In genomic region chr12:106342397-106343212, GRCh38 we compare ENCODE assay signal across 8 cellular contexts. TPM values are rescaled to one million over a fixed set of nuclear protein-coding genes. Genes with fewer than 3 reads are reported as not detected.
DNase-seq lines count a peak whose midpoint lies in the region; ATAC-seq, FAIRE-seq and TF ChIP-seq lines count a peak whose summit lies in the region.

No MANE protein-coding gene starts in this region.

- CTCF ChIA-PET in RWPE1 (lab: Yijun Ruan, JAX) = interaction anchor here (0.5 to 2.2 kb wide), 2 partner anchors 28 to 116 kb away, joined by 5 to 7 read pairs; no protein-coding TSS in a partner anchor

- peak overlapping the region in 1 of 4 donors; percentile 11 for H3K4me3 ChIP-seq in pancreas

- 17 to 21% methylated on average over 9 of the region's 9 CpGs for WGBS in pancreas, 2 donors

- H3K9me3 ChIP-seq in pancreas = no peaks in the 10 kb centered on the region

- H3K27ac ChIP-seq in RWPE1 = peak overlapping the region; percentile 95
- H3K27ac ChIP-seq in foreskin keratinocyte = no peak overlapping the region
- H3K27ac ChIP-seq in pancreas = peak overlapping the region in 2 of 4 donors; percentile 32 to 42

- H3K36me3 ChIP-seq in pancreas = no peaks in the 10 kb centered on the region

- intact Hi-C loops in pancreas (cut with DNase I) = no loop called here

- peak; percentile 90 for ATAC-seq in foreskin keratinocyte
- ATAC-seq in pancreas = peak; percentile 79 to 87 (median 84)
- no peak for ATAC-seq in HG02571 (IDR thresholded peaks at IDR 0.05; ENCODE audit: unreplicated experiment)

- TF ChIP-seq CTCF in RWPE1 (conservative IDR thresholded peaks at IDR 0.05; ENCODE audit: low read depth) = no peak
- no peak for TF ChIP-seq CTCF in foreskin keratinocyte (conservative IDR thresholded peaks at IDR 0.05)
- TF ChIP-seq CTCF in pancreas (IDR thresholded peaks at IDR 0.05) = no peak

- H3K27me3 ChIP-seq in foreskin keratinocyte (no peaks in the 10 kb centered on the region), pancreas (no peaks in the 10 kb centered on the region)

- DNase-seq in Ammon's horn (ENCODE audit: low spot score) (peak; percentile 26), RWPE1 (ENCODE audit: low spot score) (peak; percentile 51), foreskin keratinocyte (peak; percentile 27 to 66), pancreas (peak in 4 of 6 donors; percentile 32 to 57 (median 38)), hippocampal formation (lab: John Stamatoyannopoulos, UW) (no peak)
- DNase-seq in central memory CD4-positive, alpha-beta T cell = no peak
- no peak for DNase-seq in activated effector memory CD4-positive, alpha-beta T cell treated with Interleukin-2 at 50 U/mL for 16 hours

- POLR2A ChIA-PET in RWPE1 (lab: Yijun Ruan, JAX; ENCODE audit: low non-redundant PET) = interaction anchor here (0.6 kb wide), 1 partner anchor 14 kb away, joined by 4 read pairs; the partner anchor contains the start of gene POLR3B

- FAIRE-seq in pancreas (lab: Jason Lieb, UNC) = peak; percentile 69

- peaks cover 9% of the 10 kb centered on the region for H3K4me1 ChIP-seq in foreskin keratinocyte
- peaks cover 7 to 19% (median 8%) of the 10 kb centered on the region in 3 donors for H3K4me1 ChIP-seq in pancreas

RNA-seq across cellular contexts. Expression of gene POLR3B, which starts 14.9 kb away (rescaled TPM):
- total RNA-seq in foreskin keratinocyte (11.4 and 14.0 TPM in 2 replicates), pancreas (1 to 10 TPM; 4.0 to 7.9 (median 5.9) TPM)
- polyA plus RNA-seq in foreskin keratinocyte (4.4 and 5.5 TPM in 2 replicates), pancreas (1 to 10 TPM; 1.9 to 3.1 TPM)

RNA-seq across cellular contexts. Expression of gene TCP11L2, which starts 40.1 kb away (rescaled TPM):
- total RNA-seq in foreskin keratinocyte = 4.1 and 5.9 TPM in 2 replicates
- 0.39 and 0.57 TPM in 2 replicates for polyA plus RNA-seq in foreskin keratinocyte
- total RNA-seq in pancreas = 10 to 100 TPM in 4 of 6 donors, 1 to 10 TPM in 2; 7.3 to 24.4 (median 12.9) TPM
- 1 to 10 TPM; 3.5 to 4.6 TPM for polyA plus RNA-seq in pancreas

Comparison
In these comparisons a context has a peak if more than half of its experiments do, and no peak if none do; other contexts are left out.
1. DNase-seq: peak in Ammon's horn (single experiment), RWPE1 (single experiment), foreskin keratinocyte (2 of 2) and pancreas (4 of 6); none in central memory CD4-positive, alpha-beta T cell (single experiment), activated effector memory CD4-positive, alpha-beta T cell treated with Interleukin-2 at 50 U/mL for 16 hours (single experiment) and hippocampal formation (0 of 2).